17 cellular contexts compared by ENCODE assay signal in genomic region chr6:157728183-157728881, GRCh38.
A peak's percentile ranks its signal among the peaks of the same experiment; 100 is the strongest.
DNase-seq lines count a peak whose midpoint lies in the region; ATAC-seq, FAIRE-seq and TF ChIP-seq lines count a peak whose summit lies in the region.
"Had no signal": no experiment of that assay in that cellular context is flagged by ENCODE, and none has a peak within 500 bp of the region (broad histone marks: within the 10 kb centered on the region; RNA-seq: fewer than 3 reads in every experiment).

No MANE protein-coding gene starts in this region.

- no peak for TF ChIP-seq CTCF in H1 (IDR thresholded peaks at IDR 0.05; ENCODE audit: control extremely low read depth in 1 of 3, insufficient read depth in 1 of 3, low read depth in 1 of 3, low read length in 3 of 3)
- TF ChIP-seq CTCF in testis (IDR thresholded peaks at IDR 0.05): no peak
- no peak for TF ChIP-seq CTCF in gastrocnemius medialis (IDR thresholded peaks at IDR 0.05 in 4 of 5, conservative IDR thresholded peaks at IDR 0.05 in 1 of 5)

- no peak overlapping the region for H4K5ac ChIP-seq in H1 (ENCODE audit: insufficient read length, low read depth, low read length)

- in situ Hi-C loops in gastrocnemius medialis (cut with MboI; ENCODE audit: low sequenced_read_pairs in 4 of 4): no loop called here

- no peak overlapping the region for H2BK15ac ChIP-seq in H1 (ENCODE audit: low read length)

- H4K20me1 ChIP-seq in H1 (replicated peaks in 1 of 2; ENCODE audit: control insufficient read depth in 1 of 2, insufficient read depth in 2 of 2, low read length in 2 of 2): no peaks in the 10 kb centered on the region
- H4K20me1 ChIP-seq: BLaER1 had no signal

- no peaks in the 10 kb centered on the region for H3K27me3 ChIP-seq in H1 (replicated peaks in 1 of 4; ENCODE audit: control insufficient read depth in 3 of 4, extremely low read depth in 1 of 4, insufficient read depth in 3 of 4, low read length in 3 of 4)
- no peaks in the 10 kb centered on the region for H3K27me3 ChIP-seq in testis
- peaks cover 0 to 3% (median 0%) of the 10 kb centered on the region in 3 donors for H3K27me3 ChIP-seq in gastrocnemius medialis
- H3K27me3 ChIP-seq: BLaER1 had no signal

- H2BK5ac ChIP-seq in H1 (ENCODE audit: low read depth, low read length): no peak overlapping the region

- H3K36me3 ChIP-seq in H1 (ENCODE audit: control insufficient read depth in 2 of 4, insufficient read depth in 4 of 4, low read length in 3 of 4): no peaks in the 10 kb centered on the region
- no peaks in the 10 kb centered on the region for H3K36me3 ChIP-seq in testis (ENCODE audit: low read depth, missing control alignments)
- H3K36me3 ChIP-seq in gastrocnemius medialis: no peaks in the 10 kb centered on the region
- H3K36me3 ChIP-seq: BLaER1 had no signal

- H2AFZ ChIP-seq in H1 (ENCODE audit: low read length): no peak overlapping the region

- H3K27ac Mint-ChIP-seq in activated naive CD4-positive, alpha-beta T cell treated with anti-CD3 and anti-CD28 coated beads, Interleukin-2, amount 50 U/mL, for 24 hours: peak overlapping the region; percentile 20

- no peak for TF ChIP-seq RAD21 in H1 (IDR thresholded peaks at IDR 0.05 in 1 of 2, conservative IDR thresholded peaks at IDR 0.05 in 1 of 2; ENCODE audit: low read depth in 2 of 2, low read length in 2 of 2)

- H3K79me1 ChIP-seq in H1 (ENCODE audit: low read depth, low read length): no peaks in the 10 kb centered on the region

- H2BK20ac ChIP-seq in H1 (ENCODE audit: low read length): no peak overlapping the region; the same call in 1 of the 2 replicates

- POLR2A ChIA-PET in H1 (lab: Charles Lee; ENCODE audit: partially characterized antibody): no interaction called here

- no peak overlapping the region for H3K56ac ChIP-seq in H1 (replicated peaks; ENCODE audit: insufficient read length, low read depth, low read length)

- no peaks in the 10 kb centered on the region for H3K27me3 Mint-ChIP-seq in activated naive CD4-positive, alpha-beta T cell treated with anti-CD3 and anti-CD28 coated beads, Interleukin-2, amount 50 U/mL, for 24 hours

- CTCF ChIA-PET in H1 (lab: Charles Lee; ENCODE audit: partially characterized antibody): interaction anchor here (0.6 to 0.7 kb wide), 2 partner anchors 28 to 148 kb away, joined by 3 read pairs; no protein-coding TSS in a partner anchor

- H3K4me2 ChIP-seq in H1 (ENCODE audit: insufficient read depth in 1 of 2, low read depth in 2 of 2, low read length in 2 of 2): no peak overlapping the region
- H3K4me2 ChIP-seq: BLaER1 had no signal

- intact Hi-C loops in testis (cut with DNase I; ENCODE audit: low total_unique reads): no loop called here
- intact Hi-C loops in gastrocnemius medialis (cut with DNase I; ENCODE audit: low total_unique reads): no loop called here

- H3K4me3 ChIP-seq in H1 (ENCODE audit: extremely low read depth in 1 of 4, insufficient read depth in 2 of 4, low read depth in 3 of 4, low read length in 4 of 4) (no peak overlapping the region), testis (no peak overlapping the region), gastrocnemius medialis (no peak overlapping the region)
- H3K4me3 ChIP-seq: BLaER1 had no signal

- H3K18ac ChIP-seq in H1 (ENCODE audit: extremely low read depth, low read length): no peak overlapping the region

- 90% methylated on average over 6 of the region's 6 CpGs; no CpG with 5 or more reads in 1 of the 2 experiments for WGBS in H1 (ENCODE audit: extremely low coverage in 1 of 2, insufficient coverage in 1 of 2, insufficient read length in 1 of 2, insufficient replicate concordance in 2 of 2, low coverage in 1 of 2, low lambda C conversion rate in 2 of 2, missing lambda C conversion rate in 1 of 2), 2 experiments
- 71 to 85% methylated on average over 6 of the region's 6 CpGs for WGBS in testis, 2 donors

- no peak overlapping the region for H3K14ac ChIP-seq in H1 (ENCODE audit: insufficient read length)

- H3K9me3 ChIP-seq in H1 (ENCODE audit: insufficient read depth in 2 of 2, low read depth in 1 of 2, low read length in 1 of 2) (peaks cover 6 to 10% of the 10 kb centered on the region in 2 experiments; a peak in 1 of 4 replicates), testis (no peaks in the 10 kb centered on the region), gastrocnemius medialis (no peaks in the 10 kb centered on the region)

- H3K23ac ChIP-seq in H1 (ENCODE audit: insufficient read length): no peak overlapping the region

- H3K4me1 ChIP-seq in H1 (replicated peaks in 1 of 4; ENCODE audit: control insufficient read depth in 3 of 4, insufficient read depth in 4 of 4, low read length in 3 of 4) (no peaks in the 10 kb centered on the region; a peak in 1 of 7 replicates), testis (no peaks in the 10 kb centered on the region), gastrocnemius medialis (peaks cover 0 to 22% of the 10 kb centered on the region in 2 donors)
- H3K4me1 ChIP-seq: BLaER1 had no signal

- peaks cover 6% of the 10 kb centered on the region for H3K36me3 Mint-ChIP-seq in activated naive CD4-positive, alpha-beta T cell treated with anti-CD3 and anti-CD28 coated beads, Interleukin-2, amount 50 U/mL, for 24 hours

- H3K23me2 ChIP-seq in H1 (ENCODE audit: low read depth, low read length): no peaks in the 10 kb centered on the region

- ATAC-seq in gastrocnemius medialis (no peak), HG03432 (IDR thresholded peaks at IDR 0.05; ENCODE audit: unreplicated experiment) (no peak)
- no peak for ATAC-seq in stimulated activated naive CD8-positive, alpha-beta T cell treated with anti-CD3 and anti-CD28 coated beads, Interleukin-15, Interleukin-2, amounts not matched to agents 100 U/mL and 50 U/mL, for 24 hours

- no peak overlapping the region for H4K8ac ChIP-seq in H1 (ENCODE audit: extremely low read depth, insufficient read depth, low read length)

- no peak overlapping the region for H4K91ac ChIP-seq in H1 (replicated peaks; ENCODE audit: insufficient read length, low read length)

- H3K79me2 ChIP-seq in H1 (ENCODE audit: control insufficient read depth in 1 of 2, insufficient read depth in 2 of 2, low read length in 2 of 2): no peaks in the 10 kb centered on the region

- TF ChIP-seq EP300 in H1 (IDR thresholded peaks at IDR 0.05; ENCODE audit: borderline replicate concordance in 1 of 2, low read depth in 2 of 2, low read length in 2 of 2): no peak

- no peak for TF ChIP-seq POLR2A in H1 (IDR thresholded peaks at IDR 0.05; ENCODE audit: control extremely low read depth in 1 of 2, low read depth in 2 of 2, low read length in 2 of 2)
- TF ChIP-seq POLR2A in testis (IDR thresholded peaks at IDR 0.05): no peak
- TF ChIP-seq POLR2A in gastrocnemius medialis (IDR thresholded peaks at IDR 0.05): no peak

- FAIRE-seq in H1 (lab: Jason Lieb, UNC): no peak
- FAIRE-seq: HTR-8/SVneo had no signal

- H3K9me3 Mint-ChIP-seq in activated naive CD4-positive, alpha-beta T cell treated with anti-CD3 and anti-CD28 coated beads, Interleukin-2, amount 50 U/mL, for 24 hours: peaks cover 15% of the 10 kb centered on the region

- no peaks in the 10 kb centered on the region for H3K4me1 Mint-ChIP-seq in activated naive CD4-positive, alpha-beta T cell treated with anti-CD3 and anti-CD28 coated beads, Interleukin-2, amount 50 U/mL, for 24 hours

- H2AK5ac ChIP-seq in H1 (ENCODE audit: low read depth, low read length): no peak overlapping the region

- no peak overlapping the region for H3K4ac ChIP-seq in H1 (replicated peaks; ENCODE audit: insufficient read length, low read depth, low read length)

- H3K4me3 Mint-ChIP-seq in activated naive CD4-positive, alpha-beta T cell treated with anti-CD3 and anti-CD28 coated beads, Interleukin-2, amount 50 U/mL, for 24 hours: no peak overlapping the region

- no peak overlapping the region for H3K27ac ChIP-seq in H1 (ENCODE audit: low read depth, low read length)
- H3K27ac ChIP-seq in testis: peak overlapping the region; percentile 75 to 78
- no peak overlapping the region for H3K27ac ChIP-seq in gastrocnemius medialis
- H3K27ac ChIP-seq: BLaER1 had no signal

- H2BK12ac ChIP-seq in H1 (ENCODE audit: low read depth, low read length): 0 out of 2 replicates have a peak overlapping the region, but pooled peaks have one; percentile 28

- no peak overlapping the region for H2BK120ac ChIP-seq in H1 (replicated peaks; ENCODE audit: low read depth, low read length)

- no peak overlapping the region for H3K9ac ChIP-seq in H1 (replicated peaks in 1 of 4; ENCODE audit: extremely low read depth in 1 of 4, low read depth in 3 of 4, low read length in 3 of 4)
- H3K9ac ChIP-seq: BLaER1 had no signal

- no peak for DNase-seq in activated naive CD4-positive, alpha-beta T cell treated with Interleukin-2 at 50 U/mL for 16 hours
- DNase-seq in NCI-H526 (lab: John Stamatoyannopoulos, UW) (peak; percentile 74 to 75), H1 (ENCODE audit: low read depth in 1 of 2, low spot score in 2 of 2) (no peak), testis (peak; percentile 83), gastrocnemius medialis (no peak)
- no peak for DNase-seq in stimulated activated naive CD8-positive, alpha-beta T cell treated with anti-CD3 and anti-CD28 coated beads, Interleukin-15, Interleukin-2, amounts not matched to agents 100 U/mL and 50 U/mL, for 24 hours
- DNase-seq: 8988T, H7, KBM-7, NCI-H1694, NCI-H2227 treated with DMSO at 0.1 percent for 48 hours, NCI-H524 treated with DMSO at 0.1 percent for 48 hours, SIG-M5 had no signal

TF ChIP-seq in H1, 55 proteins besides CTCF, POLR2A, EP300 and RAD21 (continues in another document):
- TF ChIP-seq CREB1 (IDR thresholded peaks at IDR 0.05) (no peak), SIN3A (conservative IDR thresholded peaks at IDR 0.05 in 1 of 2, IDR thresholded peaks at IDR 0.05 in 1 of 2; ENCODE audit: low read depth in 1 of 2, low read length in 2 of 2) (no peak), CTBP2 (IDR thresholded peaks at IDR 0.05; ENCODE audit: borderline replicate concordance, insufficient read depth, insufficient read length, low read length) (no peak), CHD2 (IDR thresholded peaks at IDR 0.05; ENCODE audit: low read length) (no peak), POLR2AphosphoS5 (IDR thresholded peaks at IDR 0.05; ENCODE audit: low read depth, low read length) (no peak), SRF (IDR thresholded peaks at IDR 0.05; ENCODE audit: low read depth, low read length) (no peak), TBP (IDR thresholded peaks at IDR 0.05; ENCODE audit: low read depth, low read length) (no peak), TCF12 (IDR thresholded peaks at IDR 0.05; ENCODE audit: low read depth, low read length) (no peak), RXRA (IDR thresholded peaks at IDR 0.05; ENCODE audit: insufficient read depth, low read depth, low read length) (no peak), SIRT6 (IDR thresholded peaks at IDR 0.05; ENCODE audit: low read length) (no peak), KDM5A (IDR thresholded peaks at IDR 0.05; ENCODE audit: low read length) (no peak), CEBPB (IDR thresholded peaks at IDR 0.05; ENCODE audit: low read depth, low read length) (no peak), TEAD4 (IDR thresholded peaks at IDR 0.05; ENCODE audit: low read depth, low read length) (no peak), RNF2 (IDR thresholded peaks at IDR 0.05; ENCODE audit: borderline replicate concordance, low read depth, low read length, missing control alignments, poor library complexity, severe bottlenecking) (no peak)

Comparison
In these comparisons a context has a peak if more than half of its experiments do, and no peak if none do; other contexts are left out.
1. DNase-seq: peak in NCI-H526 (2 of 2) and testis (single experiment); none in activated naive CD4-positive, alpha-beta T cell treated with Interleukin-2 at 50 U/mL for 16 hours (single experiment), H1 (0 of 2), gastrocnemius medialis (0 of 2) and stimulated activated naive CD8-positive, alpha-beta T cell treated with anti-CD3 and anti-CD28 coated beads, Interleukin-15, Interleukin-2, amounts not matched to agents 100 U/mL and 50 U/mL, for 24 hours (single experiment).
2. H3K27ac ChIP-seq: peak in testis (2 of 2); none in H1 (single experiment) and gastrocnemius medialis (0 of 4).